Comparison of ENCODE assay signal across 20 cellular contexts in the genomic region with DNA sequence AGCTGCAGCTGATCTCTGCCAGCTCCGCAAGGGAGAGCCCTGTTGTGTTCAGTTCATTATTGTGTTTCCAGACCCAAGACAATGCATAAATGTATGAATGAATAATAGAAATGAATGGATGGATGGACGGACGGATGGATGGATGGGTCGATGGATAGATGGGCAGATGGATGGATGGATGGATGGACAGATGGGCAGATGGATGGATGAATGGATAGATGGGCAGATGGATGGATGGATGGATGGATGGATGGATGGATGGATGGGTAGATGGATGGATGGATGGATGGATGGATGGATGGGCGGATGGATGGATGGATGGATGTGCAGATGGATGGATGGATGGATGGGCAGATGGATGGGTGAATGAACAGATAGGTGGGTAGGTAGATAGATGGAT. TPM values are rescaled to one million over a fixed set of nuclear protein-coding genes. Genes with fewer than 3 reads are reported as not detected.
A peak's percentile ranks its signal among the peaks of the same experiment; 100 is the strongest.
DNase-seq lines count a peak whose midpoint lies in the region; ATAC-seq, FAIRE-seq and TF ChIP-seq lines count a peak whose summit lies in the region.
"Had no signal": no experiment of that assay in that cellular context is flagged by ENCODE, and none has a peak within 500 bp of the region (broad histone marks: within the 10 kb centered on the region; RNA-seq: fewer than 3 reads in every experiment).

No MANE protein-coding gene starts in this region.

- H3K27me3 ChIP-seq in hepatocyte (no peaks in the 10 kb centered on the region), colonic mucosa (no peaks in the 10 kb centered on the region)

- no peak overlapping the region for H3K4me2 ChIP-seq in hepatocyte

- ATAC-seq in HG03139 (IDR thresholded peaks at IDR 0.05; ENCODE audit: unreplicated experiment), result no peak
- ATAC-seq: GM12878, HCT116 had no signal

- FAIRE-seq in urothelium cell line (lab: Jason Lieb, UNC), result peak; percentile 97
- FAIRE-seq: D721Med, GM12878, GM19239, H1 had no signal

- H3K4me1 ChIP-seq in hepatocyte (ENCODE audit: insufficient read depth), result peaks cover 6% of the 10 kb centered on the region
- no peaks in the 10 kb centered on the region for H3K4me1 ChIP-seq in colonic mucosa

- TF ChIP-seq CTCF in VCaP (conservative IDR thresholded peaks at IDR 0.05) (no peak), hepatocyte (IDR thresholded peaks at IDR 0.05; ENCODE audit: poor library complexity) (no peak), colonic mucosa (IDR thresholded peaks at IDR 0.05) (no peak)

- H2AFZ ChIP-seq in hepatocyte, result no peak overlapping the region
- H2AFZ ChIP-seq: GM23248 had no signal

- no peak overlapping the region for H3K4me3 ChIP-seq in hepatocyte
- H3K4me3 ChIP-seq in colonic mucosa, result no peak overlapping the region
- H3K4me3 ChIP-seq: GM12878, GM23248 had no signal

- H3K9me3 ChIP-seq in hepatocyte (ENCODE audit: low read depth) (peaks cover 4% of the 10 kb centered on the region), colonic mucosa (no peaks in the 10 kb centered on the region)

- intact Hi-C loops in colonic mucosa (cut with DNase I), result no loop called here

- H3K36me3 ChIP-seq in hepatocyte (replicated peaks; ENCODE audit: insufficient read depth, low read depth) (no peaks in the 10 kb centered on the region), colonic mucosa (no peaks in the 10 kb centered on the region)

- H3K27ac ChIP-seq in VCaP (peak overlapping the region; percentile 65), hepatocyte (peak overlapping the region; percentile 67), colonic mucosa (no peak overlapping the region)
- H3K27ac ChIP-seq: GM23248 had no signal

- H3K79me2 ChIP-seq in hepatocyte, result no peaks in the 10 kb centered on the region

- WGBS in hepatocyte (ENCODE audit: low lambda C conversion rate, missing lambda C conversion rate), result 92% methylated on average over 5 of the region's 5 CpGs

- no peak for DNase-seq in hepatocyte (ENCODE audit: low spot score)
- DNase-seq in urothelium cell line (ENCODE audit: low spot score), result no peak
- no peak for DNase-seq in colonic mucosa
- no peak for DNase-seq in iPS-NIHi11 (ENCODE audit: low spot score)
- DNase-seq: C1 segment of cervical spinal cord; CD4-positive, CD25-positive, alpha-beta regulatory T cell; CD8-positive, alpha-beta memory T cell; DMS 273 treated with DMSO at 0.1 percent for 48 hours; DMS79; EL; GDM1; H9 had no signal

- no peak overlapping the region for H3K9ac ChIP-seq in colonic mucosa (ENCODE audit: low read depth in 2 of 2, low read length in 2 of 2)
- H3K9ac ChIP-seq: GM23248 had no signal

- H3K9me2 ChIP-seq in hepatocyte (replicated peaks; ENCODE audit: insufficient read depth), result no peaks in the 10 kb centered on the region

- H4K20me1 ChIP-seq in hepatocyte (ENCODE audit: insufficient read depth, poor library complexity, severe bottlenecking), result no peaks in the 10 kb centered on the region

RNA-seq across cellular contexts. Expression of gene LSM14B, which starts 16.7 kb away (rescaled TPM):
- total RNA-seq in hepatocyte (32.5 and 43.1 TPM in 2 replicates), colonic mucosa (10 to 100 TPM; 38.6 to 38.8 TPM)
- 4.8 and 7.1 TPM in 2 replicates for polyA plus RNA-seq in hepatocyte

RNA-seq across cellular contexts. Expression of gene PSMA7, which starts 37.6 kb away (rescaled TPM):
- total RNA-seq in hepatocyte (270 and 277 TPM in 2 replicates), colonic mucosa (100 to 1,000 TPM; 164 to 315 TPM)
- polyA plus RNA-seq in hepatocyte, result 408 and 450 TPM in 2 replicates

RNA-seq across cellular contexts. Expression of gene SS18L1, which starts 38.0 kb away (rescaled TPM):
- total RNA-seq in hepatocyte, result 13.0 and 14.4 TPM in 2 replicates
- polyA plus RNA-seq in hepatocyte, result 1.8 and 2.1 TPM in 2 replicates
- total RNA-seq in colonic mucosa, result 10 to 100 TPM; 10.1 to 17.7 TPM

RNA-seq across cellular contexts. Expression of gene TAF4, which starts 39.9 kb away (rescaled TPM):
- total RNA-seq in hepatocyte (6.6 and 7.5 TPM in 2 replicates), colonic mucosa (10 to 100 TPM; 17.4 to 27.3 TPM)
- polyA plus RNA-seq in hepatocyte, result 2.9 and 3.3 TPM in 2 replicates
